In the genomic region with DNA sequence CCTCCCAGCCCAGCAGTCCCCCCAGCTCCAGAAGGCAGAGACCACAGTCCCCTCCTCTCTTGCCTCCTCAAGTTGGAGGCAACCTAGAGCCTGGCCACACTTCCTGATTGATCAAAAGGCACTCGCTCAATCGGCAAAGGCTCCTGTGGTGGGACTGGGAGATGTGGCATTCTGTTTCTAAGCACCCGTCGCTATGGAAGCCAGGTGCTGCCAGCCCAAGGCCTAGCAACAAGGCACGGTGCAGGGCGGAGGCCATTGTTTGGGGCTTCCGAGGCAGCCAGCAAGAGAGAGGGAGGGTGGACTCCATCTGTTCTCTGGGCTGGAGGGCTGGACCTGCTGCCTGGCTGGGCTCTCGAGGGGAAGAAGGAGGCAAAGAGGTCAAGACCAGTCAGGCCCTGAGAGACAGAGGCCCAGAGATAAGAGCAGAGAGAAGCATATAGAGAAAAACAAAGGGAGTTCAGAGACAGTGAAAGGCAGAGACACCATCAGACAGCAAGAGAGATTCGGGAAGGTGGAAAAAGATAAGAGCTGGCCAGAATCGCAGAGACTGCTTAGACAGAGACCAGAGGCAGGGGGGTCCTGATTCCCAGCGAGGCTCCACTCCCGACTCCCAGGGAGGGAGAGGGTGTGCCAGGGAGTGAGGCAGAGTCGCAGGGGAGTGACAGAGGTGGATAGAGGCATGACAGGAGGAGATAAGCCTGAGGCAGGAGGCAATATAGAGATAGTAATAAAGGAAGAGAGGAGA, we compare ENCODE assay signal across 1 cellular context.
TF ChIP-seq lines count a peak whose summit lies in the region.

No MANE protein-coding gene starts in this region.

TF ChIP-seq in HepG2, 621 proteins besides CTCF, POLR2A, EP300 and RAD21:
- TF ChIP-seq, protein P1, sequence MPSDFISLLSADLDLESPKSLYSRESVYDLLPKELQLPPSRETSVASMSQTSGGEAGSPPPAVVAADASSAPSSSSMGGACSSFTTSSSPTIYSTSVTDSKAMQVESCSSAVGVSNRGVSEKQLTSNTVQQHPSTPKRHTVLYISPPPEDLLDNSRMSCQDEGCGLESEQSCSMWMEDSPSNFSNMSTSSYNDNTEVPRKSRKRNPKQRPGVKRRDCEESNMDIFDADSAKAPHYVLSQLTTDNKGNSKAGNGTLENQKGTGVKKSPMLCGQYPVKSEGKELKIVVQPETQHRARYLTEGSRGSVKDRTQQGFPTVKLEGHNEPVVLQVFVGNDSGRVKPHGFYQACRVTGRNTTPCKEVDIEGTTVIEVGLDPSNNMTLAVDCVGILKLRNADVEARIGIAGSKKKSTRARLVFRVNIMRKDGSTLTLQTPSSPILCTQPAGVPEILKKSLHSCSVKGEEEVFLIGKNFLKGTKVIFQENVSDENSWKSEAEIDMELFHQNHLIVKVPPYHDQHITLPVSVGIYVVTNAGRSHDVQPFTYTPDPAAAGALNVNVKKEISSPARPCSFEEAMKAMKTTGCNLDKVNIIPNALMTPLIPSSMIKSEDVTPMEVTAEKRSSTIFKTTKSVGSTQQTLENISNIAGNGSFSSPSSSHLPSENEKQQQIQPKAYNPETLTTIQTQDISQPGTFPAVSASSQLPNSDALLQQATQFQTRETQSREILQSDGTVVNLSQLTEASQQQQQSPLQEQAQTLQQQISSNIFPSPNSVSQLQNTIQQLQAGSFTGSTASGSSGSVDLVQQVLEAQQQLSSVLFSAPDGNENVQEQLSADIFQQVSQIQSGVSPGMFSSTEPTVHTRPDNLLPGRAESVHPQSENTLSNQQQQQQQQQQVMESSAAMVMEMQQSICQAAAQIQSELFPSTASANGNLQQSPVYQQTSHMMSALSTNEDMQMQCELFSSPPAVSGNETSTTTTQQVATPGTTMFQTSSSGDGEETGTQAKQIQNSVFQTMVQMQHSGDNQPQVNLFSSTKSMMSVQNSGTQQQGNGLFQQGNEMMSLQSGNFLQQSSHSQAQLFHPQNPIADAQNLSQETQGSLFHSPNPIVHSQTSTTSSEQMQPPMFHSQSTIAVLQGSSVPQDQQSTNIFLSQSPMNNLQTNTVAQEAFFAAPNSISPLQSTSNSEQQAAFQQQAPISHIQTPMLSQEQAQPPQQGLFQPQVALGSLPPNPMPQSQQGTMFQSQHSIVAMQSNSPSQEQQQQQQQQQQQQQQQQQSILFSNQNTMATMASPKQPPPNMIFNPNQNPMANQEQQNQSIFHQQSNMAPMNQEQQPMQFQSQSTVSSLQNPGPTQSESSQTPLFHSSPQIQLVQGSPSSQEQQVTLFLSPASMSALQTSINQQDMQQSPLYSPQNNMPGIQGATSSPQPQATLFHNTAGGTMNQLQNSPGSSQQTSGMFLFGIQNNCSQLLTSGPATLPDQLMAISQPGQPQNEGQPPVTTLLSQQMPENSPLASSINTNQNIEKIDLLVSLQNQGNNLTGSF (CRISPR knock-in tag; IDR thresholded peaks at IDR 0.05): no peak
- TF ChIP-seq JDP2 (CRISPR knock-in tag; IDR thresholded peaks at IDR 0.05; ENCODE audit: borderline replicate concordance) (no peak), REXO4 (CRISPR knock-in tag; IDR thresholded peaks at IDR 0.05; ENCODE audit: borderline replicate concordance) (no peak), HCFC1 (IDR thresholded peaks at IDR 0.05; ENCODE audit: low read depth, low read length) (no peak), ZNF383 (CRISPR knock-in tag; IDR thresholded peaks at IDR 0.05; ENCODE audit: borderline replicate concordance) (no peak), ZNF331 (CRISPR knock-in tag; IDR thresholded peaks at IDR 0.05) (no peak), DMAP1 (CRISPR knock-in tag; IDR thresholded peaks at IDR 0.05) (no peak), HOXA9 (CRISPR knock-in tag; IDR thresholded peaks at IDR 0.05; ENCODE audit: borderline replicate concordance) (no peak), ADNP (CRISPR knock-in tag; IDR thresholded peaks at IDR 0.05) (no peak), MIER3 (CRISPR knock-in tag; IDR thresholded peaks at IDR 0.05; ENCODE audit: borderline replicate concordance) (no peak), NAIF1 (CRISPR knock-in tag; IDR thresholded peaks at IDR 0.05; ENCODE audit: borderline replicate concordance) (no peak), ISL2 (CRISPR knock-in tag; IDR thresholded peaks at IDR 0.05) (no peak)
- TF ChIP-seq, protein P2, sequence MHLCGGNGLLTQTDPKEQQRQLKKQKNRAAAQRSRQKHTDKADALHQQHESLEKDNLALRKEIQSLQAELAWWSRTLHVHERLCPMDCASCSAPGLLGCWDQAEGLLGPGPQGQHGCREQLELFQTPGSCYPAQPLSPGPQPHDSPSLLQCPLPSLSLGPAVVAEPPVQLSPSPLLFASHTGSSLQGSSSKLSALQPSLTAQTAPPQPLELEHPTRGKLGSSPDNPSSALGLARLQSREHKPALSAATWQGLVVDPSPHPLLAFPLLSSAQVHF (CRISPR knock-in tag; IDR thresholded peaks at IDR 0.05): no peak
- TF ChIP-seq, protein P3, sequence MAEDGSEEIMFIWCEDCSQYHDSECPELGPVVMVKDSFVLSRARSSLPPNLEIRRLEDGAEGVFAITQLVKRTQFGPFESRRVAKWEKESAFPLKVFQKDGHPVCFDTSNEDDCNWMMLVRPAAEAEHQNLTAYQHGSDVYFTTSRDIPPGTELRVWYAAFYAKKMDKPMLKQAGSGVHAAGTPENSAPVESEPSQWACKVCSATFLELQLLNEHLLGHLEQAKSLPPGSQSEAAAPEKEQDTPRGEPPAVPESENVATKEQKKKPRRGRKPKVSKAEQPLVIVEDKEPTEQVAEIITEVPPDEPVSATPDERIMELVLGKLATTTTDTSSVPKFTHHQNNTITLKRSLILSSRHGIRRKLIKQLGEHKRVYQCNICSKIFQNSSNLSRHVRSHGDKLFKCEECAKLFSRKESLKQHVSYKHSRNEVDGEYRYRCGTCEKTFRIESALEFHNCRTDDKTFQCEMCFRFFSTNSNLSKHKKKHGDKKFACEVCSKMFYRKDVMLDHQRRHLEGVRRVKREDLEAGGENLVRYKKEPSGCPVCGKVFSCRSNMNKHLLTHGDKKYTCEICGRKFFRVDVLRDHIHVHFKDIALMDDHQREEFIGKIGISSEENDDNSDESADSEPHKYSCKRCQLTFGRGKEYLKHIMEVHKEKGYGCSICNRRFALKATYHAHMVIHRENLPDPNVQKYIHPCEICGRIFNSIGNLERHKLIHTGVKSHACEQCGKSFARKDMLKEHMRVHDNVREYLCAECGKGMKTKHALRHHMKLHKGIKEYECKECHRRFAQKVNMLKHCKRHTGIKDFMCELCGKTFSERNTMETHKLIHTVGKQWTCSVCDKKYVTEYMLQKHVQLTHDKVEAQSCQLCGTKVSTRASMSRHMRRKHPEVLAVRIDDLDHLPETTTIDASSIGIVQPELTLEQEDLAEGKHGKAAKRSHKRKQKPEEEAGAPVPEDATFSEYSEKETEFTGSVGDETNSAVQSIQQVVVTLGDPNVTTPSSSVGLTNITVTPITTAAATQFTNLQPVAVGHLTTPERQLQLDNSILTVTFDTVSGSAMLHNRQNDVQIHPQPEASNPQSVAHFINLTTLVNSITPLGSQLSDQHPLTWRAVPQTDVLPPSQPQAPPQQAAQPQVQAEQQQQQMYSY (CRISPR knock-in tag; IDR thresholded peaks at IDR 0.05): no peak
- TF ChIP-seq, protein P4, sequence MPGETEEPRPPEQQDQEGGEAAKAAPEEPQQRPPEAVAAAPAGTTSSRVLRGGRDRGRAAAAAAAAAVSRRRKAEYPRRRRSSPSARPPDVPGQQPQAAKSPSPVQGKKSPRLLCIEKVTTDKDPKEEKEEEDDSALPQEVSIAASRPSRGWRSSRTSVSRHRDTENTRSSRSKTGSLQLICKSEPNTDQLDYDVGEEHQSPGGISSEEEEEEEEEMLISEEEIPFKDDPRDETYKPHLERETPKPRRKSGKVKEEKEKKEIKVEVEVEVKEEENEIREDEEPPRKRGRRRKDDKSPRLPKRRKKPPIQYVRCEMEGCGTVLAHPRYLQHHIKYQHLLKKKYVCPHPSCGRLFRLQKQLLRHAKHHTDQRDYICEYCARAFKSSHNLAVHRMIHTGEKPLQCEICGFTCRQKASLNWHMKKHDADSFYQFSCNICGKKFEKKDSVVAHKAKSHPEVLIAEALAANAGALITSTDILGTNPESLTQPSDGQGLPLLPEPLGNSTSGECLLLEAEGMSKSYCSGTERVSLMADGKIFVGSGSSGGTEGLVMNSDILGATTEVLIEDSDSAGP (CRISPR knock-in tag; IDR thresholded peaks at IDR 0.05; ENCODE audit: borderline replicate concordance): no peak
- TF ChIP-seq, protein P5, sequence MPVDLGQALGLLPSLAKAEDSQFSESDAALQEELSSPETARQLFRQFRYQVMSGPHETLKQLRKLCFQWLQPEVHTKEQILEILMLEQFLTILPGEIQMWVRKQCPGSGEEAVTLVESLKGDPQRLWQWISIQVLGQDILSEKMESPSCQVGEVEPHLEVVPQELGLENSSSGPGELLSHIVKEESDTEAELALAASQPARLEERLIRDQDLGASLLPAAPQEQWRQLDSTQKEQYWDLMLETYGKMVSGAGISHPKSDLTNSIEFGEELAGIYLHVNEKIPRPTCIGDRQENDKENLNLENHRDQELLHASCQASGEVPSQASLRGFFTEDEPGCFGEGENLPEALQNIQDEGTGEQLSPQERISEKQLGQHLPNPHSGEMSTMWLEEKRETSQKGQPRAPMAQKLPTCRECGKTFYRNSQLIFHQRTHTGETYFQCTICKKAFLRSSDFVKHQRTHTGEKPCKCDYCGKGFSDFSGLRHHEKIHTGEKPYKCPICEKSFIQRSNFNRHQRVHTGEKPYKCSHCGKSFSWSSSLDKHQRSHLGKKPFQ (CRISPR knock-in tag; IDR thresholded peaks at IDR 0.05; ENCODE audit: insufficient replicate concordance): no peak
